26 cellular contexts compared by ENCODE assay signal in genomic region chr18:42559292-42559691, GRCh38.
"Had no signal": no experiment of that assay in that cellular context is flagged by ENCODE, and none has a peak within 500 bp of the region (broad histone marks: within the 10 kb centered on the region; RNA-seq: fewer than 3 reads in every experiment).

No MANE protein-coding gene starts in this region.

- H3K79me2 ChIP-seq: parathyroid adenoma had no signal

- DNase-seq: effector memory CD4-positive, alpha-beta T cell; gastrocnemius medialis; glutamatergic neuron; islet precursor cell; left cardiac atrium; left ventricle myocardium inferior; lower lobe of right lung; midbrain; naive B cell; occipital lobe; right lobe of liver; stimulated activated CD4-positive, alpha-beta T cell treated with anti-CD3 and anti-CD28 coated beads, Interleukin-2, amount 100 ng/mL, for 24 hours; stimulated activated CD4-positive, alpha-beta T cell treated with anti-CD3 and anti-CD28 coated beads, Interleukin-4, amount 100 ng/mL, for 4 hours; stimulated activated naive B cell treated with anti-CD40 and anti-IgM and Interleukin-4, amounts not matched to agents 10 μg/mL and 1 μg/mL and 100 μg/mL, for 72 hours; stimulated activated naive CD8-positive, alpha-beta T cell treated with anti-CD3 and anti-CD28 coated beads, Interleukin-15, amount 100 ng/mL, for 72 hours; testis; upper lobe of right lung had no signal

- H3K9me3 ChIP-seq: esophagus muscularis mucosa, gastrocnemius medialis, left ventricle myocardium inferior, lower lobe of right lung, prostate gland, right lobe of liver, testis, tibial nerve, upper lobe of right lung, vagina had no signal

- H3K9ac ChIP-seq: parathyroid adenoma had no signal

- H3K9me3 Mint-ChIP-seq: nephron had no signal

- H3K36me3 Mint-ChIP-seq: memory B cell; naive B cell; stimulated activated naive B cell treated with anti-CD40 and anti-IgM and Interleukin-4, amounts not matched to agents 10 μg/mL and 1 μg/mL and 100 μg/mL, for 72 hours had no signal

- H3K27me3 Mint-ChIP-seq: memory B cell; naive B cell; stimulated activated naive B cell treated with anti-CD40 and anti-IgM and Interleukin-4, amounts not matched to agents 10 μg/mL and 1 μg/mL and 100 μg/mL, for 72 hours; stimulated activated naive CD8-positive, alpha-beta T cell treated with anti-CD3 and anti-CD28 coated beads, Interleukin-15, amount 100 ng/mL, for 72 hours had no signal

- H3K27ac ChIP-seq: epithelial cell of prostate, esophagus muscularis mucosa, gastrocnemius medialis, left ventricle myocardium inferior, lower lobe of right lung, parathyroid adenoma, prostate gland, right lobe of liver, skin epidermis, testis, tibial nerve, upper lobe of right lung, vagina had no signal

- H3K27ac Mint-ChIP-seq: memory B cell; naive B cell; nephron; stimulated activated naive B cell treated with anti-CD40 and anti-IgM and Interleukin-4, amounts not matched to agents 10 μg/mL and 1 μg/mL and 100 μg/mL, for 72 hours; stimulated activated naive CD8-positive, alpha-beta T cell treated with anti-CD3 and anti-CD28 coated beads, Interleukin-15, amount 100 ng/mL, for 72 hours had no signal

- H3K36me3 ChIP-seq: esophagus muscularis mucosa, gastrocnemius medialis, left ventricle myocardium inferior, lower lobe of right lung, prostate gland, right lobe of liver, tibial nerve, upper lobe of right lung, vagina had no signal

- H3K4me3 Mint-ChIP-seq: memory B cell; naive B cell; nephron; stimulated activated naive B cell treated with anti-CD40 and anti-IgM and Interleukin-4, amounts not matched to agents 10 μg/mL and 1 μg/mL and 100 μg/mL, for 72 hours; stimulated activated naive CD8-positive, alpha-beta T cell treated with anti-CD3 and anti-CD28 coated beads, Interleukin-15, amount 100 ng/mL, for 72 hours had no signal

- H3K4me3 ChIP-seq: esophagus muscularis mucosa, gastrocnemius medialis, left ventricle myocardium inferior, lower lobe of right lung, prostate gland, right lobe of liver, skin epidermis, testis, tibial nerve, upper lobe of right lung, vagina had no signal

- H3K27me3 ChIP-seq: esophagus muscularis mucosa, gastrocnemius medialis, right lobe of liver, testis, tibial nerve, upper lobe of right lung, vagina had no signal

- H3K4me1 ChIP-seq: gastrocnemius medialis, left ventricle myocardium inferior, lower lobe of right lung, parathyroid adenoma, prostate gland, right lobe of liver, testis, tibial nerve, upper lobe of right lung, vagina had no signal

- H2AFZ ChIP-seq: parathyroid adenoma had no signal

- ATAC-seq: gastrocnemius medialis; lower lobe of right lung; right lobe of liver; stimulated activated naive B cell treated with anti-CD40 and anti-IgM and Interleukin-4, amounts not matched to agents 10 μg/mL and 1 μg/mL and 100 μg/mL, for 72 hours; stimulated activated naive CD8-positive, alpha-beta T cell treated with anti-CD3 and anti-CD28 coated beads, Interleukin-15, amount 100 ng/mL, for 72 hours; upper lobe of right lung had no signal

- H3K4me1 Mint-ChIP-seq: memory B cell; naive B cell; nephron; stimulated activated naive B cell treated with anti-CD40 and anti-IgM and Interleukin-4, amounts not matched to agents 10 μg/mL and 1 μg/mL and 100 μg/mL, for 72 hours; stimulated activated naive CD8-positive, alpha-beta T cell treated with anti-CD3 and anti-CD28 coated beads, Interleukin-15, amount 100 ng/mL, for 72 hours had no signal
